In the genomic region with DNA sequence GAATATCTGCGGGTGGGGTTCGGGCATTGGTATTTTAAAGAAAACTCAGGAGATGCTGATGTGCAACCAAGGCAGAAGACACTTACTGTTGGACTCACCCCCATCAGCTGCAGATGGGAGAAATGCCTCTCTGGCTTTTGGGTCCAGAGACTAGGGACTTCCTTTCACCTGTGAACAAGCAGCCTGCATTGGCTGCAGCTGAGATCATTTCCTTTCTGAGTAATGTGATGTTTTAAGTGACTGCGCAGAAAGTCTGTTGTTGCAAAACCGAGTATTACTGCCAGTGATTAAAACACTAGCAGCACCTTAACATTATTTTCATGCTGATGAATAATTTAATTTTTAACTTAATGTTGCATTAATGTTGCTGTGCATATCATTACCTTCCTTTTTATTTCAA, we compare ENCODE assay signal across 19 cellular contexts.
DNase-seq lines count a peak whose midpoint lies in the region; TF ChIP-seq lines count a peak whose summit lies in the region.
"Had no signal": no experiment of that assay in that cellular context is flagged by ENCODE, and none has a peak within 500 bp of the region (broad histone marks: within the 10 kb centered on the region; RNA-seq: fewer than 3 reads in every experiment).

No MANE protein-coding gene starts in this region.

- TF ChIP-seq CTCF in Loucy (conservative IDR thresholded peaks at IDR 0.05; ENCODE audit: low read length): no peak
- no peak for TF ChIP-seq CTCF in brain microvascular endothelial cell (IDR thresholded peaks at IDR 0.05; ENCODE audit: low read depth, low read length, missing control alignments)
- TF ChIP-seq CTCF in Peyer's patch (IDR thresholded peaks at IDR 0.05): no peak

- no peak overlapping the region for H3K4me3 ChIP-seq in Loucy (ENCODE audit: low read length, poor library complexity, severe bottlenecking)
- no peak overlapping the region for H3K4me3 ChIP-seq in brain microvascular endothelial cell (ENCODE audit: low read depth, low read length)
- no peak overlapping the region for H3K4me3 ChIP-seq in Peyer's patch
- H3K4me3 ChIP-seq: spleen, uterus had no signal

- H2AFZ ChIP-seq in Loucy (ENCODE audit: low read length): peak overlapping the region; percentile 21; the same call in 1 of the 2 replicates

- TF ChIP-seq POLR2A in Peyer's patch (IDR thresholded peaks at IDR 0.05): no peak

- no peak overlapping the region for H3K9ac ChIP-seq in Loucy (ENCODE audit: low read depth, low read length, poor library complexity, severe bottlenecking)

- no peaks in the 10 kb centered on the region for H3K79me2 ChIP-seq in Loucy (ENCODE audit: insufficient read depth, low read length)

- in situ Hi-C loops in brain microvascular endothelial cell (cut with HindIII; ENCODE audit: low pct_ligation_motif_present, low sequenced_read_pairs) (no loop called here), KBM-7 (cut with MboI; ENCODE audit: low pct_unique_long_range_greater_than_20kb, low sequenced_read_pairs) (no loop called here)

- H3K36me3 ChIP-seq in Loucy (ENCODE audit: insufficient read depth, low read length) (no peaks in the 10 kb centered on the region), brain microvascular endothelial cell (replicated peaks) (no peaks in the 10 kb centered on the region), Peyer's patch (no peaks in the 10 kb centered on the region)
- H3K36me3 ChIP-seq: spleen, uterus had no signal

- no peaks in the 10 kb centered on the region for H3K9me2 ChIP-seq in Loucy (replicated peaks; ENCODE audit: low read depth, low read length)

- no peaks in the 10 kb centered on the region for H3F3A ChIP-seq in Loucy (ENCODE audit: low read depth)

- DNase-seq in EH (ENCODE audit: low read depth) (peak; percentile 67), brain microvascular endothelial cell (peak; percentile 43), kidney tubule cell (ENCODE audit: low spot score) (peak; percentile 69), Peyer's patch (no peak), KBM-7 (no peak), GM19240 (ENCODE audit: insufficient read length, low spot score) (no peak), SK-N-DZ (ENCODE audit: low spot score) (no peak)
- DNase-seq: activated naive CD4-positive, alpha-beta T cell; C1 segment of cervical spinal cord; DMS153; endodermal cell; kidney; NCI-H146; NCI-H446 treated with DMSO at 0.1 percent for 48 hours; OCI-M1; spleen; stimulated activated naive CD8-positive, alpha-beta T cell treated with anti-CD3 and anti-CD28 coated beads, Interleukin-15, Interleukin-2, amounts not matched to agents 100 U/mL and 50 U/mL, for 24 hours; uterus had no signal

- H3K27me3 ChIP-seq in Loucy (ENCODE audit: insufficient read depth, low read length, poor library complexity, severe bottlenecking): no peaks in the 10 kb centered on the region
- no peaks in the 10 kb centered on the region for H3K27me3 ChIP-seq in brain microvascular endothelial cell (replicated peaks)
- H3K27me3 ChIP-seq in Peyer's patch: no peaks in the 10 kb centered on the region
- H3K27me3 ChIP-seq: uterus had no signal

- H3K27ac ChIP-seq in brain microvascular endothelial cell: peak overlapping the region; percentile 52
- no peak overlapping the region for H3K27ac ChIP-seq in Peyer's patch
- H3K27ac ChIP-seq: spleen, uterus had no signal

- no peaks in the 10 kb centered on the region for H3K4me1 ChIP-seq in Loucy (ENCODE audit: insufficient read depth, low read length, poor library complexity, severe bottlenecking)
- no peaks in the 10 kb centered on the region for H3K4me1 ChIP-seq in Peyer's patch
- H3K4me1 ChIP-seq: uterus had no signal

- H3K9me3 ChIP-seq in Loucy (ENCODE audit: insufficient read depth, low read depth, low read length): no peaks in the 10 kb centered on the region
- H3K9me3 ChIP-seq in Peyer's patch: no peaks in the 10 kb centered on the region
- H3K9me3 ChIP-seq: spleen, uterus had no signal

- H4K20me1 ChIP-seq in Loucy (ENCODE audit: insufficient read depth, low read length, poor library complexity, severe bottlenecking): no peaks in the 10 kb centered on the region

- H3K4me2 ChIP-seq in Loucy (ENCODE audit: low read depth, low read length, poor library complexity, severe bottlenecking): no peak overlapping the region

Comparison
In these comparisons a context has a peak if more than half of its experiments do, and no peak if none do; other contexts are left out.
1. DNase-seq: peak in EH (single experiment), brain microvascular endothelial cell (single experiment) and kidney tubule cell (single experiment); none in Peyer's patch (0 of 3), KBM-7 (single experiment), GM19240 (single experiment) and SK-N-DZ (single experiment).